7 cellular contexts compared by ENCODE assay signal in genomic region chr17:64148699-64149098, GRCh38. TPM values are rescaled to one million over a fixed set of nuclear protein-coding genes. Genes with fewer than 3 reads are reported as not detected.
DNase-seq lines count a peak whose midpoint lies in the region; ATAC-seq, FAIRE-seq and TF ChIP-seq lines count a peak whose summit lies in the region.

No MANE protein-coding gene starts in this region.

- H3K9me3 ChIP-seq in K562 (replicated peaks; ENCODE audit: control insufficient read depth, insufficient read depth, low read depth, low read length) (no peaks in the 10 kb centered on the region), osteoblast (ENCODE audit: low read depth, low read length) (no peaks in the 10 kb centered on the region)

- H2AFZ ChIP-seq in K562 (ENCODE audit: low read depth, low read length) (no peak overlapping the region), osteoblast (ENCODE audit: low read length) (no peak overlapping the region)

- no peak overlapping the region for H3K9ac ChIP-seq in K562 (ENCODE audit: insufficient read depth in 1 of 2, low read depth in 2 of 2, low read length in 2 of 2)

- TF ChIP-seq CTCF in K562 (IDR thresholded peaks at IDR 0.05 in 2 of 3, conservative IDR thresholded peaks at IDR 0.05 in 1 of 3; ENCODE audit: insufficient read depth in 2 of 3, low read depth in 1 of 3, low read length in 3 of 3) = no peak
- TF ChIP-seq CTCF in osteoblast (IDR thresholded peaks at IDR 0.05; ENCODE audit: extremely low read depth, low read depth, low read length) = no peak

- WGBS in K562 (ENCODE audit: insufficient coverage, low coverage, missing lambda C conversion rate) = 88% methylated on average over 4 of the region's 4 CpGs

- CTCF ChIA-PET in K562 (lab: Yijun Ruan, JAX; ENCODE audit: low intra/inter-chr PET ratio) (no interaction called here), HEK293T (lab: Yijun Ruan, JAX) (interaction anchor here (0.5 to 0.8 kb wide), 3 partner anchors 120 to 270 kb away, joined by 3 to 4 read pairs (median 3); no protein-coding TSS in a partner anchor)

- no peak for TF ChIP-seq POLR2A in K562 (conservative IDR thresholded peaks at IDR 0.05)

- TF ChIP-seq RAD21 in K562 (CRISPR knock-in tag; conservative IDR thresholded peaks at IDR 0.05 in 1 of 2, IDR thresholded peaks at IDR 0.05 in 1 of 2) = no peak; a peak in 1 of 4 replicates

- in situ Hi-C loops in K562 (cut with MboI) = no loop called here

- H3K9me1 ChIP-seq in K562 (ENCODE audit: control insufficient read depth, insufficient read depth, low read length) = no peaks in the 10 kb centered on the region

- peak; percentile 47 for DNase-seq in ELR (ENCODE audit: low read depth)
- peak; percentile 36 to 45 for DNase-seq in Kasumi-1 (lab: John Stamatoyannopoulos, UW)
- no peak for DNase-seq in K562 (ENCODE audit: extremely low read depth in 1 of 4, low spot score in 3 of 4)
- no peak for DNase-seq in osteoblast (ENCODE audit: insufficient read length, low spot score, missing footprints)
- DNase-seq in HEK293T (ENCODE audit: extremely low spot score) = no peak

- H3K36me3 ChIP-seq in K562 (ENCODE audit: control insufficient read depth, insufficient read depth, low read length) (peaks cover 73% of the 10 kb centered on the region), osteoblast (ENCODE audit: insufficient read depth, low read length) (peaks cover 28% of the 10 kb centered on the region)

- no peak for FAIRE-seq in K562 (lab: Jason Lieb, UNC)

- no peaks in the 10 kb centered on the region for H4K20me1 ChIP-seq in K562 (replicated peaks; ENCODE audit: control insufficient read depth, insufficient read depth, low read length)
- H4K20me1 ChIP-seq in osteoblast (ENCODE audit: insufficient read depth, low read length) = peaks cover 3% of the 10 kb centered on the region

- H3K4me1 ChIP-seq in K562 (replicated peaks in 1 of 2; ENCODE audit: control insufficient read depth in 2 of 2, insufficient read depth in 2 of 2, low read length in 2 of 2) (peaks cover 9 to 22% of the 10 kb centered on the region in 2 experiments; a peak in 4 of 5 replicates), osteoblast (ENCODE audit: insufficient read depth, low read length) (peaks cover 12% of the 10 kb centered on the region)

- peaks cover 25% of the 10 kb centered on the region for H3K79me2 ChIP-seq in K562 (ENCODE audit: control insufficient read depth, insufficient read depth, low read length)
- peaks cover 8% of the 10 kb centered on the region for H3K79me2 ChIP-seq in osteoblast (ENCODE audit: insufficient read depth, low read length)

- intact Hi-C loops in K562 (cut with micrococcal nuclease) = loop anchor here (5.0 to 10.0 kb wide), 2 partner anchors 114 to 374 kb away; partner anchors contain the start of genes CCDC47, DDX42 and TEX2

- POLR2A ChIA-PET in K562 (lab: Yijun Ruan, JAX) (interaction anchor here (0.6 to 4.4 kb wide), 8 partner anchors 16 to 1511 kb away, joined by 3 to 35 read pairs (median 4); no protein-coding TSS in a partner anchor), HEK293T (lab: Yijun Ruan, JAX) (interaction anchor here (0.7 to 1.6 kb wide), 2 partner anchors 113 to 133 kb away, joined by 3 to 5 read pairs; no protein-coding TSS in a partner anchor)

- H3K4me3 ChIP-seq in K562 (no peak overlapping the region), osteoblast (ENCODE audit: insufficient read depth, low read length) (no peak overlapping the region)

- BruUV-seq in K562 (replicated peaks; lab: Mats Ljungman, UMichigan) = no TSS peak

- H3K27ac ChIP-seq in K562 (ENCODE audit: extremely low read depth, low read depth, low read length) (no peak overlapping the region), osteoblast (ENCODE audit: low read depth, low read length) (peak overlapping the region; percentile 30)

- ATAC-seq in K562 (no peak), HG02884 (IDR thresholded peaks at IDR 0.05; ENCODE audit: unreplicated experiment) (no peak), HG03571 (IDR thresholded peaks at IDR 0.05; ENCODE audit: unreplicated experiment) (no peak)

- H3K27me3 ChIP-seq in K562 (ENCODE audit: control insufficient read depth in 2 of 2, insufficient read depth in 2 of 2, low read length in 2 of 2) = no peaks in the 10 kb centered on the region
- H3K27me3 ChIP-seq in osteoblast (ENCODE audit: insufficient read depth, low read length) = no peaks in the 10 kb centered on the region

- no peak overlapping the region for H3K4me2 ChIP-seq in K562 (ENCODE audit: insufficient read depth, low read length)
- no peak overlapping the region for H3K4me2 ChIP-seq in osteoblast (ENCODE audit: insufficient read depth, low read length)

- no peak for TF ChIP-seq EP300 in K562 (IDR thresholded peaks at IDR 0.05; ENCODE audit: low read length)

TF ChIP-seq in K562, 482 proteins besides CTCF, POLR2A, EP300 and RAD21 (continues in another document):
- TF ChIP-seq FOXA3 (CRISPR knock-in tag; conservative IDR thresholded peaks at IDR 0.05 in 1 of 2, IDR thresholded peaks at IDR 0.05 in 1 of 2) = no peak
- TF ChIP-seq PRDM10 (IDR thresholded peaks at IDR 0.05; ENCODE audit: partially characterized antibody) = no peak

TF ChIP-seq in HEK293T, 16 proteins besides CTCF, POLR2A, EP300 and RAD21:
- TF ChIP-seq ZNF384 (IDR thresholded peaks at IDR 0.05) = no peak
- no peak for TF ChIP-seq SP1 (IDR thresholded peaks at IDR 0.05)
- TF ChIP-seq NFRKB (IDR thresholded peaks at IDR 0.05) = no peak
- no peak for TF ChIP-seq SUZ12 (IDR thresholded peaks at IDR 0.05)
- no peak for TF ChIP-seq FOXA1 (IDR thresholded peaks at IDR 0.05)
- TF ChIP-seq ELF4 (IDR thresholded peaks at IDR 0.05) = no peak
- no peak for TF ChIP-seq L3MBTL2 (conservative IDR thresholded peaks at IDR 0.05)
- TF ChIP-seq TARDBP (IDR thresholded peaks at IDR 0.05) = no peak
- TF ChIP-seq FOXM1 (IDR thresholded peaks at IDR 0.05; ENCODE audit: borderline replicate concordance) = no peak
- TF ChIP-seq CTBP1 (IDR thresholded peaks at IDR 0.05; ENCODE audit: borderline replicate concordance) = no peak
- TF ChIP-seq FOXK2 (IDR thresholded peaks at IDR 0.05) = no peak
- TF ChIP-seq PKNOX1 (IDR thresholded peaks at IDR 0.05) = no peak
- no peak for TF ChIP-seq HDGF (IDR thresholded peaks at IDR 0.05; ENCODE audit: borderline replicate concordance)
- no peak for TF ChIP-seq BHLHE40 (IDR thresholded peaks at IDR 0.05; ENCODE audit: borderline replicate concordance)
- TF ChIP-seq LEF1 (IDR thresholded peaks at IDR 0.05; ENCODE audit: borderline replicate concordance) = no peak
- TF ChIP-seq ARNT (IDR thresholded peaks at IDR 0.05) = no peak

RNA-seq across cellular contexts. Expression of gene ERN1, which starts 18.8 kb away (rescaled TPM):
- 41.9 and 57.7 TPM in 2 replicates for total RNA-seq in K562 (2011; cell fraction: chromatin; rRNA removed; ENCODE audit: low replicate concordance)
- total RNA-seq in K562 (2011; cell fraction: nucleolus; rRNA removed) = 29.5 and 31.2 TPM in 2 replicates
- 35.3 and 46.4 TPM in 2 replicates for total RNA-seq in K562 (2011; cell fraction: nucleoplasm; rRNA removed)
- total RNA-seq in K562 (2014; rRNA removed) = 7.9 and 10.2 TPM in 2 replicates
- total RNA-seq in K562 (2014; rRNA removed; fragmentation: Illumina TruSeq; extraction: Trizol) = 7.3 and 12.3 TPM in 2 replicates
- 5.4 TPM in 2 replicates for total RNA-seq in K562 (2015; rRNA removed; fragmentation: Illumina TruSeq; extraction: Trizol)
- 19.2 and 22.5 TPM in 2 replicates for total RNA-seq in K562 (2021)
- 9.1 and 11.3 TPM in 2 replicates for polyA plus RNA-seq in K562 (2011; rRNA removed)
- polyA plus RNA-seq in K562 (2011; cell fraction: cytosol; rRNA removed) = 3.3 and 5.2 TPM in 2 replicates
- 9.2 and 9.7 TPM in 2 replicates for polyA plus RNA-seq in K562 (2011; cell fraction: nucleus; rRNA removed)
- 5.1 and 14.2 TPM in 2 replicates for polyA plus RNA-seq in K562 (2012)
- polyA plus RNA-seq in K562 (2014; fragmentation: Illumina TruSeq; extraction: Trizol) = 6.6 and 8.2 TPM in 2 replicates
- polyA plus RNA-seq in K562 (2014; fragmentation: Nextera tagmentation; extraction: Ambion mirVana) = 1 to 10 TPM; 2.1 to 4.3 TPM
- 7.0 and 8.6 TPM in 2 replicates for polyA plus RNA-seq in K562 (2014; rRNA removed)
- polyA minus RNA-seq in K562 (2011; rRNA and poly(A)+ RNA removed) = 8.2 and 11.4 TPM in 2 replicates
- polyA minus RNA-seq in K562 (2011; cell fraction: cytosol; rRNA and poly(A)+ RNA removed) = 4.9 and 5.2 TPM in 2 replicates
- polyA minus RNA-seq in K562 (2011; cell fraction: nucleus; rRNA and poly(A)+ RNA removed) = 8.3 and 12.1 TPM in 2 replicates
- total RNA-seq in osteoblast = 12.1 and 12.7 TPM in 2 replicates

Comparison
In these comparisons a context has a peak if more than half of its experiments do, and no peak if none do; other contexts are left out.
1. DNase-seq: peak in ELR (single experiment) and Kasumi-1 (2 of 2); none in K562 (0 of 4), osteoblast (single experiment) and HEK293T (single experiment).